ENCODE assay signal across 2 cellular contexts in the genomic region with DNA sequence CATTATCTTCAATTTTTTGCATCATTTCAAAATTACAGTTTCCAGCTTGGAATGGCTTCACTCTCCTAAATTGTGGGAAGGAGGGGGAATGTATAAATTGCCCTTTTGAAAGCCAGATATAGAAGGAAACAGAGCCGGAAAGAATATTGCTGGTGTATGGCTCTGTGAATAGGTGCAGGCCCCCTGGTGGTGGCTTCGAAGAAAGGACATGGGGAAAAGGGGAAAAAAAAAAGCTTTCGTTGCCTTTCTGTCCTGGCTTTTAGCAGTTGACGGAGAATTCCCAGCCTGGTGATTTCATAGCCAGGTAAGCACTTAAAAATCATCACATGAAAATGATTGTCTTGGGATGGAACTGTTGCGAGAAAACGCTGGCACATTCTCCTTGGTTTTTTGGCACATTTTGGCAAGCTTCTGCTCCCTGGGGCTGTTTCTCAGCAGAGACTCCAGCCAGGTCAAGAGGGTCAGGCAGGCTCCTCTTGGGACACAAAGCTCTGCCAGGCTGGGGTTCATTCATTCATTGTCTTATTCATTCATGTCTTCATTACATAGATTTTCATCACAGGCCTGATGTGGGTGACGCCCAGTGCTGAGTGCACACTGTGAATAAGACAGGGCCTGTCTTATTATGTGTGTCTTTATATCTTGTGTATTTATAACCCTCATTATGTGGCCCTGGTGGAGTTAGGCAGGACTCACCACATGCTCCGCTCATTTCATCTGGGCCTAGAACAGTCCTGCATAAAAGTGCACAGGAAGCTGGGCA.
TF ChIP-seq lines count a peak whose summit lies in the region.

No MANE protein-coding gene starts in this region.

TF ChIP-seq in SK-N-SH, 30 proteins besides CTCF, POLR2A, EP300 and RAD21 (continued from another document and continues in another):
- TF ChIP-seq MXI1 (IDR thresholded peaks at IDR 0.05; ENCODE audit: low read depth, low read length): no peak
- TF ChIP-seq RCOR1 (IDR thresholded peaks at IDR 0.05; ENCODE audit: low read length): peak; percentile 48; the same call in 1 of the 2 replicates
- no peak for TF ChIP-seq TAF1 (IDR thresholded peaks at IDR 0.05; ENCODE audit: borderline replicate concordance, low read depth, low read length)
- TF ChIP-seq, protein P1, sequence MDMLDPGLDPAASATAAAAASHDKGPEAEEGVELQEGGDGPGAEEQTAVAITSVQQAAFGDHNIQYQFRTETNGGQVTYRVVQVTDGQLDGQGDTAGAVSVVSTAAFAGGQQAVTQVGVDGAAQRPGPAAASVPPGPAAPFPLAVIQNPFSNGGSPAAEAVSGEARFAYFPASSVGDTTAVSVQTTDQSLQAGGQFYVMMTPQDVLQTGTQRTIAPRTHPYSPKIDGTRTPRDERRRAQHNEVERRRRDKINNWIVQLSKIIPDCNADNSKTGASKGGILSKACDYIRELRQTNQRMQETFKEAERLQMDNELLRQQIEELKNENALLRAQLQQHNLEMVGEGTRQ (IDR thresholded peaks at IDR 0.05; ENCODE audit: borderline replicate concordance, low read depth, low read length): no peak
- TF ChIP-seq, protein P2, sequence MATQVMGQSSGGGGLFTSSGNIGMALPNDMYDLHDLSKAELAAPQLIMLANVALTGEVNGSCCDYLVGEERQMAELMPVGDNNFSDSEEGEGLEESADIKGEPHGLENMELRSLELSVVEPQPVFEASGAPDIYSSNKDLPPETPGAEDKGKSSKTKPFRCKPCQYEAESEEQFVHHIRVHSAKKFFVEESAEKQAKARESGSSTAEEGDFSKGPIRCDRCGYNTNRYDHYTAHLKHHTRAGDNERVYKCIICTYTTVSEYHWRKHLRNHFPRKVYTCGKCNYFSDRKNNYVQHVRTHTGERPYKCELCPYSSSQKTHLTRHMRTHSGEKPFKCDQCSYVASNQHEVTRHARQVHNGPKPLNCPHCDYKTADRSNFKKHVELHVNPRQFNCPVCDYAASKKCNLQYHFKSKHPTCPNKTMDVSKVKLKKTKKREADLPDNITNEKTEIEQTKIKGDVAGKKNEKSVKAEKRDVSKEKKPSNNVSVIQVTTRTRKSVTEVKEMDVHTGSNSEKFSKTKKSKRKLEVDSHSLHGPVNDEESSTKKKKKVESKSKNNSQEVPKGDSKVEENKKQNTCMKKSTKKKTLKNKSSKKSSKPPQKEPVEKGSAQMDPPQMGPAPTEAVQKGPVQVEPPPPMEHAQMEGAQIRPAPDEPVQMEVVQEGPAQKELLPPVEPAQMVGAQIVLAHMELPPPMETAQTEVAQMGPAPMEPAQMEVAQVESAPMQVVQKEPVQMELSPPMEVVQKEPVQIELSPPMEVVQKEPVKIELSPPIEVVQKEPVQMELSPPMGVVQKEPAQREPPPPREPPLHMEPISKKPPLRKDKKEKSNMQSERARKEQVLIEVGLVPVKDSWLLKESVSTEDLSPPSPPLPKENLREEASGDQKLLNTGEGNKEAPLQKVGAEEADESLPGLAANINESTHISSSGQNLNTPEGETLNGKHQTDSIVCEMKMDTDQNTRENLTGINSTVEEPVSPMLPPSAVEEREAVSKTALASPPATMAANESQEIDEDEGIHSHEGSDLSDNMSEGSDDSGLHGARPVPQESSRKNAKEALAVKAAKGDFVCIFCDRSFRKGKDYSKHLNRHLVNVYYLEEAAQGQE (IDR thresholded peaks at IDR 0.05; ENCODE audit: low read depth, low read length): no peak
- TF ChIP-seq, protein P3, sequence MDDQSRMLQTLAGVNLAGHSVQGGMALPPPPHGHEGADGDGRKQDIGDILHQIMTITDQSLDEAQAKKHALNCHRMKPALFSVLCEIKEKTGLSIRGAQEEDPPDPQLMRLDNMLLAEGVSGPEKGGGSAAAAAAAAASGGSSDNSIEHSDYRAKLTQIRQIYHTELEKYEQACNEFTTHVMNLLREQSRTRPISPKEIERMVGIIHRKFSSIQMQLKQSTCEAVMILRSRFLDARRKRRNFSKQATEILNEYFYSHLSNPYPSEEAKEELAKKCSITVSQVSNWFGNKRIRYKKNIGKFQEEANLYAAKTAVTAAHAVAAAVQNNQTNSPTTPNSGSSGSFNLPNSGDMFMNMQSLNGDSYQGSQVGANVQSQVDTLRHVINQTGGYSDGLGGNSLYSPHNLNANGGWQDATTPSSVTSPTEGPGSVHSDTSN (IDR thresholded peaks at IDR 0.05): 0 out of 2 replicates have a peak, but pooled peaks have one; percentile 20
- no peak; the same call in 1 of the 2 replicates for TF ChIP-seq RFX5 (IDR thresholded peaks at IDR 0.05; ENCODE audit: low read length)
- TF ChIP-seq, protein P4, sequence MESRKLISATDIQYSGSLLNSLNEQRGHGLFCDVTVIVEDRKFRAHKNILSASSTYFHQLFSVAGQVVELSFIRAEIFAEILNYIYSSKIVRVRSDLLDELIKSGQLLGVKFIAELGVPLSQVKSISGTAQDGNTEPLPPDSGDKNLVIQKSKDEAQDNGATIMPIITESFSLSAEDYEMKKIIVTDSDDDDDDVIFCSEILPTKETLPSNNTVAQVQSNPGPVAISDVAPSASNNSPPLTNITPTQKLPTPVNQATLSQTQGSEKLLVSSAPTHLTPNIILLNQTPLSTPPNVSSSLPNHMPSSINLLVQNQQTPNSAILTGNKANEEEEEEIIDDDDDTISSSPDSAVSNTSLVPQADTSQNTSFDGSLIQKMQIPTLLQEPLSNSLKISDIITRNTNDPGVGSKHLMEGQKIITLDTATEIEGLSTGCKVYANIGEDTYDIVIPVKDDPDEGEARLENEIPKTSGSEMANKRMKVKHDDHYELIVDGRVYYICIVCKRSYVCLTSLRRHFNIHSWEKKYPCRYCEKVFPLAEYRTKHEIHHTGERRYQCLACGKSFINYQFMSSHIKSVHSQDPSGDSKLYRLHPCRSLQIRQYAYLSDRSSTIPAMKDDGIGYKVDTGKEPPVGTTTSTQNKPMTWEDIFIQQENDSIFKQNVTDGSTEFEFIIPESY (IDR thresholded peaks at IDR 0.05; ENCODE audit: borderline replicate concordance, low read depth): no peak
- no peak for TF ChIP-seq GABPA (IDR thresholded peaks at IDR 0.05; ENCODE audit: low read depth)
- peak; percentile 66 for TF ChIP-seq SMC3 (IDR thresholded peaks at IDR 0.05; ENCODE audit: low read depth, low read length)
- no peak; the same call in 1 of the 2 replicates for TF ChIP-seq TEAD4 (IDR thresholded peaks at IDR 0.05; ENCODE audit: borderline replicate concordance, insufficient read depth)
- no peak for TF ChIP-seq CHD2 (IDR thresholded peaks at IDR 0.05; ENCODE audit: low read length, partially characterized antibody)
- TF ChIP-seq GATA2 (CRISPR knock-in tag; IDR thresholded peaks at IDR 0.05): peak; percentile 59
- no peak for TF ChIP-seq YY1 (IDR thresholded peaks at IDR 0.05; ENCODE audit: low read depth)
- TF ChIP-seq, protein P5, sequence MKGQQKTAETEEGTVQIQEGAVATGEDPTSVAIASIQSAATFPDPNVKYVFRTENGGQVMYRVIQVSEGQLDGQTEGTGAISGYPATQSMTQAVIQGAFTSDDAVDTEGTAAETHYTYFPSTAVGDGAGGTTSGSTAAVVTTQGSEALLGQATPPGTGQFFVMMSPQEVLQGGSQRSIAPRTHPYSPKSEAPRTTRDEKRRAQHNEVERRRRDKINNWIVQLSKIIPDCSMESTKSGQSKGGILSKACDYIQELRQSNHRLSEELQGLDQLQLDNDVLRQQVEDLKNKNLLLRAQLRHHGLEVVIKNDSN (IDR thresholded peaks at IDR 0.05; ENCODE audit: borderline replicate concordance, low read depth): no peak
- TF ChIP-seq, protein P6, sequence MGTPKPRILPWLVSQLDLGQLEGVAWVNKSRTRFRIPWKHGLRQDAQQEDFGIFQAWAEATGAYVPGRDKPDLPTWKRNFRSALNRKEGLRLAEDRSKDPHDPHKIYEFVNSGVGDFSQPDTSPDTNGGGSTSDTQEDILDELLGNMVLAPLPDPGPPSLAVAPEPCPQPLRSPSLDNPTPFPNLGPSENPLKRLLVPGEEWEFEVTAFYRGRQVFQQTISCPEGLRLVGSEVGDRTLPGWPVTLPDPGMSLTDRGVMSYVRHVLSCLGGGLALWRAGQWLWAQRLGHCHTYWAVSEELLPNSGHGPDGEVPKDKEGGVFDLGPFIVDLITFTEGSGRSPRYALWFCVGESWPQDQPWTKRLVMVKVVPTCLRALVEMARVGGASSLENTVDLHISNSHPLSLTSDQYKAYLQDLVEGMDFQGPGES (IDR thresholded peaks at IDR 0.05; ENCODE audit: low read depth, low read length): no peak

TF ChIP-seq in liver, 16 proteins besides CTCF, POLR2A, EP300 and RAD21 (continued from another document):
- TF ChIP-seq RXRA (IDR thresholded peaks at IDR 0.05) (no peak), HNF4A (conservative IDR thresholded peaks at IDR 0.05) (no peak), YY1 (IDR thresholded peaks at IDR 0.05) (no peak), SP1 (IDR thresholded peaks at IDR 0.05) (no peak), NR2F2 (IDR thresholded peaks at IDR 0.05) (no peak), HNF4G (IDR thresholded peaks at IDR 0.05) (no peak)
